Comparison of ENCODE assay signal across 28 cellular contexts in the genomic region with DNA sequence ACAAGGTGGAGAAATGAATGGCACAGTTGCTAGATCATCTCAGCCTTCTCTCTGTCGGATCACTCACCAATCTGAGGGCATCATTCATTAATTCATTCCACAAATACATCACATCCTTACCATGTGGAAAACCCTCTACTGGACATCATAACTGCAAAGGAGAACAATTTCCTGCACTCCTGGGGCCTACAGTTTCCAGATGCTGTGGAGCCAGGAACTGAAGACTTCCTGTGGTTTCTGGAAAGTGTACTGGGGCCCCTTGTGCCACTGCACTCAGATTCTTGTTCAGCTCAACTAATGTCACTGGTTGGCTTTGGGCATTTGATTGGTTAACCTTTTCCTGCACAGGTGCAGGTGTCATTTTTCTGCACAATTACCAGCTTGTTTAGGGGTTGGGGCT.
"Had no signal": no experiment of that assay in that cellular context is flagged by ENCODE, and none has a peak within 500 bp of the region (broad histone marks: within the 10 kb centered on the region; RNA-seq: fewer than 3 reads in every experiment).

No MANE protein-coding gene starts in this region.

- DNase-seq: activated CD4-positive, alpha-beta T cell treated with anti-CD3 and anti-CD28 coated beads for 1 hour; activated CD4-positive, alpha-beta T cell treated with anti-CD3 and anti-CD28 coated beads for 48 hours; activated CD4-positive, alpha-beta T cell treated with anti-CD3 and anti-CD28 coated beads, Interleukin-2, amount 50 U/mL, for 1 hour; activated CD4-positive, alpha-beta T cell treated with anti-CD3 and anti-CD28 coated beads, Interleukin-2, amount 50 U/mL, for 48 hours; activated CD8-positive, alpha-beta memory T cell treated with anti-CD3 and anti-CD28 coated beads for 24 hours; activated CD8-positive, alpha-beta T cell treated with anti-CD3 and anti-CD28 coated beads for 36 hours; activated effector memory CD4-positive, alpha-beta T cell treated with anti-CD3 and anti-CD28 coated beads, Interleukin-2, amount 50 U/mL, for 16 hours; activated naive CD4-positive, alpha-beta T cell treated with anti-CD3 and anti-CD28 coated beads for 36 hours; activated naive CD8-positive, alpha-beta T cell treated with anti-CD3 and anti-CD28 coated beads for 36 hours; activated naive CD8-positive, alpha-beta T cell treated with anti-CD3 and anti-CD28 coated beads, Interleukin-2, amount 50 U/mL, for 24 hours; activated T-cell treated with anti-CD3 and anti-CD28 coated beads, Interleukin-2, amount 50 U/mL, for 1 hour; activated T-cell treated with anti-CD3 and anti-CD28 coated beads, Interleukin-2, amount 50 U/mL, for 48 hours; adrenal gland; amygdala; aorta; body of pancreas; caudate nucleus; dorsolateral prefrontal cortex; effector memory CD4-positive, alpha-beta T cell; endodermal cell; esophagus squamous epithelium; foreskin fibroblast; head of caudate nucleus; hippocampal formation; T-cell had no signal

- H3K27ac ChIP-seq: adrenal gland, body of pancreas, dorsolateral prefrontal cortex, epithelial cell of prostate, esophagus squamous epithelium, VCaP had no signal

- H3K4me1 ChIP-seq: adrenal gland, body of pancreas, esophagus squamous epithelium had no signal

- H3K4me3 ChIP-seq: adrenal gland, body of pancreas, dorsolateral prefrontal cortex, esophagus squamous epithelium had no signal

- H3K36me3 ChIP-seq: adrenal gland, esophagus squamous epithelium had no signal

- ATAC-seq: activated CD8-positive, alpha-beta T cell treated with anti-CD3 and anti-CD28 coated beads for 36 hours; activated naive CD8-positive, alpha-beta T cell treated with anti-CD3 and anti-CD28 coated beads, Interleukin-2, amount 50 U/mL, for 24 hours; body of pancreas; T-cell; WTC11 had no signal

- H3K27me3 ChIP-seq: adrenal gland, body of pancreas, dorsolateral prefrontal cortex, esophagus squamous epithelium had no signal

- H3K9me3 ChIP-seq: adrenal gland, body of pancreas had no signal
